Comparison of ENCODE assay signal across 8 cellular contexts in genomic region chr10:100482834-100483185, GRCh38. TPM values are rescaled to one million over a fixed set of nuclear protein-coding genes. Genes with fewer than 3 reads are reported as not detected.
DNase-seq lines count a peak whose midpoint lies in the region; ATAC-seq and TF ChIP-seq lines count a peak whose summit lies in the region.

No MANE protein-coding gene starts in this region.

- H3K36me3 ChIP-seq in CD8-positive, alpha-beta T cell (ENCODE audit: insufficient read depth, low read length): peaks cover 5% of the 10 kb centered on the region
- no peaks in the 10 kb centered on the region for H3K36me3 ChIP-seq in Karpas-422 (ENCODE audit: insufficient read depth, low read length)
- no peaks in the 10 kb centered on the region for H3K36me3 ChIP-seq in colonic mucosa
- no peaks in the 10 kb centered on the region for H3K36me3 ChIP-seq in osteoblast (ENCODE audit: insufficient read depth, low read length)

- H3K9me3 Mint-ChIP-seq in CD8-positive, alpha-beta T cell: no peaks in the 10 kb centered on the region

- no peak for DNase-seq in CD8-positive, alpha-beta T cell
- no peak for DNase-seq in Karpas-422
- no peak for DNase-seq in colonic mucosa
- DNase-seq in osteoblast (ENCODE audit: insufficient read length, low spot score, missing footprints): no peak
- DNase-seq in SIG-M5 (lab: John Stamatoyannopoulos, UW): no peak
- no peak for DNase-seq in A172 (ENCODE audit: low spot score)

- no peak overlapping the region for H3K27ac Mint-ChIP-seq in CD8-positive, alpha-beta T cell

- POLR2A ChIA-PET in CD8-positive, alpha-beta T cell (lab: Charles Lee): interaction anchor here (1.1 to 2.3 kb wide), 6 partner anchors 11 to 36 kb away, joined by 3 to 9 read pairs (median 6); no protein-coding TSS in a partner anchor

- H3K4me3 Mint-ChIP-seq in CD8-positive, alpha-beta T cell: peak overlapping the region; percentile 87

- no peaks in the 10 kb centered on the region for H3K9me3 ChIP-seq in CD8-positive, alpha-beta T cell (ENCODE audit: low read length)
- no peaks in the 10 kb centered on the region for H3K9me3 ChIP-seq in Karpas-422 (ENCODE audit: low read length)
- no peaks in the 10 kb centered on the region for H3K9me3 ChIP-seq in colonic mucosa
- no peaks in the 10 kb centered on the region for H3K9me3 ChIP-seq in osteoblast (ENCODE audit: low read depth, low read length)

- no peak overlapping the region for H3K27ac ChIP-seq in CD8-positive, alpha-beta T cell (ENCODE audit: low read depth, low read length)
- H3K27ac ChIP-seq in Karpas-422 (ENCODE audit: low read length) (no peak overlapping the region), colonic mucosa (no peak overlapping the region), osteoblast (ENCODE audit: low read depth, low read length) (no peak overlapping the region)

- CTCF ChIA-PET in CD8-positive, alpha-beta T cell (lab: Charles Lee): interaction anchor here (0.7 to 7.7 kb wide), 26 partner anchors 9 to 637 kb away, joined by 3 to 238 read pairs (median 4); partner anchors contain the start of genes PKD2L1, SCD and SEC31B

- H3K9ac ChIP-seq in Karpas-422 (ENCODE audit: low read length) (no peak overlapping the region), colonic mucosa (ENCODE audit: low read depth in 2 of 2, low read length in 2 of 2) (peak overlapping the region in 1 of 2 donors; percentile 50)

- no peaks in the 10 kb centered on the region for H3K79me2 ChIP-seq in Karpas-422 (ENCODE audit: low read length)
- H3K79me2 ChIP-seq in osteoblast (ENCODE audit: insufficient read depth, low read length): no peaks in the 10 kb centered on the region

- H3K4me3 ChIP-seq in CD8-positive, alpha-beta T cell (ENCODE audit: low read depth, low read length): peak overlapping the region; percentile 74
- H3K4me3 ChIP-seq in Karpas-422 (ENCODE audit: low read length) (peak overlapping the region; percentile 63; the same call in 1 of the 2 replicates), colonic mucosa (peak overlapping the region; percentile 45), osteoblast (ENCODE audit: insufficient read depth, low read length) (peak overlapping the region; percentile 66)

- peak; percentile 21 for TF ChIP-seq CTCF in CD8-positive, alpha-beta T cell (IDR thresholded peaks at IDR 0.05)
- TF ChIP-seq CTCF in colonic mucosa (IDR thresholded peaks at IDR 0.05) (no peak), osteoblast (IDR thresholded peaks at IDR 0.05; ENCODE audit: extremely low read depth, low read depth, low read length) (no peak)

- intact Hi-C loops in CD8-positive, alpha-beta T cell (cut with DNase I, micrococcal nuclease): loop anchor here (1.0 kb wide), 3 partner anchors 25 to 49 kb away; no protein-coding TSS in a partner anchor
- intact Hi-C loops in colonic mucosa (cut with DNase I): no loop called here

- peak overlapping the region; percentile 78 for H3K4me2 ChIP-seq in Karpas-422 (ENCODE audit: low read depth, low read length, poor library complexity, severe bottlenecking)
- H3K4me2 ChIP-seq in osteoblast (ENCODE audit: insufficient read depth, low read length): peak overlapping the region; percentile 91

- H3K9me2 ChIP-seq in Karpas-422 (replicated peaks; ENCODE audit: insufficient read depth, low read length): no peaks in the 10 kb centered on the region

- no peak for ATAC-seq in CD8-positive, alpha-beta T cell
- ATAC-seq in HG02840 (IDR thresholded peaks at IDR 0.05; ENCODE audit: low FRiP score, unreplicated experiment): no peak
- no peak for ATAC-seq in GM21529 (IDR thresholded peaks at IDR 0.05; ENCODE audit: unreplicated experiment)

- no peaks in the 10 kb centered on the region for H4K20me1 ChIP-seq in Karpas-422 (ENCODE audit: insufficient read depth, low read depth, low read length)
- H4K20me1 ChIP-seq in osteoblast (ENCODE audit: insufficient read depth, low read length): no peaks in the 10 kb centered on the region

- peaks cover 10% of the 10 kb centered on the region for H3K4me1 ChIP-seq in CD8-positive, alpha-beta T cell (ENCODE audit: insufficient read depth, low read length)
- H3K4me1 ChIP-seq in Karpas-422 (ENCODE audit: low read length): peaks cover 11% of the 10 kb centered on the region
- peaks cover 5% of the 10 kb centered on the region for H3K4me1 ChIP-seq in colonic mucosa
- peaks cover 7% of the 10 kb centered on the region for H3K4me1 ChIP-seq in osteoblast (ENCODE audit: insufficient read depth, low read length)

- peaks cover 22% of the 10 kb centered on the region for H3K27me3 Mint-ChIP-seq in CD8-positive, alpha-beta T cell (ENCODE audit: low read depth)

- peaks cover 19% of the 10 kb centered on the region for H3K4me1 Mint-ChIP-seq in CD8-positive, alpha-beta T cell (ENCODE audit: low read depth)

- H3K27me3 ChIP-seq in CD8-positive, alpha-beta T cell (ENCODE audit: insufficient read depth, low read length): no peaks in the 10 kb centered on the region
- H3K27me3 ChIP-seq in Karpas-422 (ENCODE audit: low read length) (no peaks in the 10 kb centered on the region), colonic mucosa (peaks cover 16% of the 10 kb centered on the region), osteoblast (ENCODE audit: insufficient read depth, low read length) (peaks cover 55% of the 10 kb centered on the region)

- peaks cover 28% of the 10 kb centered on the region for H3K36me3 Mint-ChIP-seq in CD8-positive, alpha-beta T cell

- H2AFZ ChIP-seq in Karpas-422 (ENCODE audit: low read length) (no peak overlapping the region), osteoblast (ENCODE audit: low read length) (no peak overlapping the region)

RNA-seq across cellular contexts. Expression of gene WNT8B, which starts 20.0 kb away (rescaled TPM):
- not detected for total RNA-seq in CD8-positive, alpha-beta T cell
- not detected in 2 replicates for total RNA-seq in Karpas-422 (2014; rRNA removed; shearing (Covaris generic); ENCODE audit: low replicate concordance)
- total RNA-seq in colonic mucosa (not detected), osteoblast (not detected in 2 replicates)
- total RNA-seq in A172 (2014; rRNA removed; shearing (Covaris generic)): not detected in 2 replicates

RNA-seq across cellular contexts. Expression of gene SEC31B, which starts 36.9 kb away (rescaled TPM):
- total RNA-seq in CD8-positive, alpha-beta T cell: 10 to 100 TPM; 57.5 to 57.9 TPM
- total RNA-seq in Karpas-422 (2014; rRNA removed; shearing (Covaris generic); ENCODE audit: low replicate concordance): 23.6 and 26.6 TPM in 2 replicates
- total RNA-seq in colonic mucosa (10 to 100 TPM in 1 of 2 donors, 1 to 10 TPM in 1; 6.3 to 13.2 TPM), osteoblast (5.3 and 5.4 TPM in 2 replicates)
- 1.4 TPM in 2 replicates for total RNA-seq in A172 (2014; rRNA removed; shearing (Covaris generic))

RNA-seq across cellular contexts. Expression of gene NDUFB8, which starts 46.9 kb away (rescaled TPM):
- 100 to 1,000 TPM; 156 to 163 TPM for total RNA-seq in CD8-positive, alpha-beta T cell
- total RNA-seq in Karpas-422 (2014; rRNA removed; shearing (Covaris generic); ENCODE audit: low replicate concordance): 267 and 500 TPM in 2 replicates
- total RNA-seq in colonic mucosa: 100 to 1,000 TPM; 189 to 243 TPM
- total RNA-seq in osteoblast: 89.3 and 102 TPM in 2 replicates
- total RNA-seq in A172 (2014; rRNA removed; shearing (Covaris generic)): 152 and 197 TPM in 2 replicates

RNA-seq across cellular contexts. Expression of gene HIF1AN, which starts 52.9 kb away (rescaled TPM):
- total RNA-seq in CD8-positive, alpha-beta T cell: 10 to 100 TPM; 28.0 to 31.2 TPM
- total RNA-seq in Karpas-422 (2014; rRNA removed; shearing (Covaris generic); ENCODE audit: low replicate concordance): 14.8 and 19.2 TPM in 2 replicates
- total RNA-seq in colonic mucosa: 10 to 100 TPM; 28.9 to 42.4 TPM
- total RNA-seq in osteoblast: 12.7 and 15.2 TPM in 2 replicates
- total RNA-seq in A172 (2014; rRNA removed; shearing (Covaris generic)): 6.2 and 10.1 TPM in 2 replicates
